27 cellular contexts compared by ENCODE assay signal in genomic region chr20:34923414-34923813, GRCh38. TPM values are rescaled to one million over a fixed set of nuclear protein-coding genes. Genes with fewer than 3 reads are reported as not detected.
A peak's percentile ranks its signal among the peaks of the same experiment; 100 is the strongest.
DNase-seq lines count a peak whose midpoint lies in the region; ATAC-seq and TF ChIP-seq lines count a peak whose summit lies in the region.
"Had no signal": no experiment of that assay in that cellular context is flagged by ENCODE, and none has a peak within 500 bp of the region (broad histone marks: within the 10 kb centered on the region; RNA-seq: fewer than 3 reads in every experiment).

No MANE protein-coding gene starts in this region.

- peak overlapping the region; percentile 41 for H3K27ac ChIP-seq in ACC112 (ENCODE audit: low read depth, low read length)
- H3K27ac ChIP-seq in PC-9 = peak overlapping the region; percentile 89
- peak overlapping the region; percentile 47 for H3K27ac ChIP-seq in fibroblast of lung (ENCODE audit: insufficient read depth, low read length)
- peak overlapping the region; percentile 65 for H3K27ac ChIP-seq in smooth muscle cell (ENCODE audit: low read depth)
- H3K27ac ChIP-seq: KMS-11, SK-N-MC had no signal

- H3K4me3 ChIP-seq in ACC112 (ENCODE audit: low read depth, low read length) (no peak overlapping the region), PC-9 (peak overlapping the region; percentile 19; the same call in 1 of the 2 replicates), fibroblast of lung (replicated peaks in 1 of 4; ENCODE audit: control extremely low read depth in 1 of 4, insufficient read depth in 1 of 4, low read depth in 3 of 4, low read length in 4 of 4) (no peak overlapping the region), smooth muscle cell (no peak overlapping the region)
- H3K4me3 ChIP-seq: SK-N-MC, skin epidermis had no signal

- H2AFZ ChIP-seq in ACC112 (ENCODE audit: low read length, unreplicated experiment) (no peak overlapping the region), PC-9 (no peak overlapping the region), fibroblast of lung (ENCODE audit: low read length) (no peak overlapping the region), smooth muscle cell (ENCODE audit: low read depth) (no peak overlapping the region)

- H3K9me3 ChIP-seq in PC-9 (ENCODE audit: insufficient read depth, low read depth) (0 out of 2 replicates have a peak, but pooled peaks cover 4% of the 10 kb centered on the region), fibroblast of lung (ENCODE audit: control insufficient read depth, insufficient read depth, low read depth, low read length) (no peaks in the 10 kb centered on the region), smooth muscle cell (replicated peaks; ENCODE audit: low read depth) (no peaks in the 10 kb centered on the region)
- H3K9me3 ChIP-seq: Caco-2 had no signal

- CTCF ChIA-PET in PC-9 (lab: Charles Lee) (no interaction called here), WTC11 (lab: Charles Lee) (no interaction called here)

- no peaks in the 10 kb centered on the region for H3K27me3 ChIP-seq in ACC112 (ENCODE audit: insufficient read depth, low read length)
- no peaks in the 10 kb centered on the region for H3K27me3 ChIP-seq in PC-9 (ENCODE audit: insufficient read depth, low read depth)
- no peaks in the 10 kb centered on the region for H3K27me3 ChIP-seq in fibroblast of lung (ENCODE audit: control insufficient read depth, insufficient read depth, low read length)
- no peaks in the 10 kb centered on the region for H3K27me3 ChIP-seq in smooth muscle cell (ENCODE audit: low read depth)

- intact Hi-C loops in PC-9 (cut with micrococcal nuclease; ENCODE audit: unreplicated experiment) = loop anchor here (2.0 kb wide), 1 partner anchor 17 kb away; no protein-coding TSS in a partner anchor

- H3F3A ChIP-seq in PC-9 (ENCODE audit: insufficient read depth, low read depth) (peaks cover 69% of the 10 kb centered on the region), smooth muscle cell (ENCODE audit: low read depth) (no peaks in the 10 kb centered on the region)

- H3K27me3 Mint-ChIP-seq in WTC11 (ENCODE audit: low read depth) = no peaks in the 10 kb centered on the region
- H3K27me3 Mint-ChIP-seq in T-helper 2 cell treated with Interferon-gamma antibody and Interleukin-4, amounts not matched to agents 5 μg/mL and 100 μg/mL, for 36 hours (ENCODE audit: low read depth) = no peaks in the 10 kb centered on the region
- H3K27me3 Mint-ChIP-seq: activated naive CD8-positive, alpha-beta T cell treated with anti-CD3 and anti-CD28 coated beads for 36 hours; progenitor cell of endocrine pancreas had no signal

- H3K4me1 ChIP-seq in ACC112 (ENCODE audit: control insufficient read depth, insufficient read depth, low read length, unreplicated experiment) = peaks cover 25% of the 10 kb centered on the region
- peaks cover 76% of the 10 kb centered on the region for H3K4me1 ChIP-seq in PC-9 (replicated peaks; ENCODE audit: insufficient read depth)
- peaks cover 14% of the 10 kb centered on the region for H3K4me1 ChIP-seq in fibroblast of lung (ENCODE audit: control insufficient read depth, extremely low read depth, insufficient read depth, low read length)
- H3K4me1 ChIP-seq in smooth muscle cell (ENCODE audit: low read depth) = no peaks in the 10 kb centered on the region
- H3K4me1 ChIP-seq: Caco-2 had no signal

- no peak overlapping the region for H3K9ac ChIP-seq in fibroblast of lung (ENCODE audit: insufficient read depth, low read length)
- no peak overlapping the region for H3K9ac ChIP-seq in smooth muscle cell (ENCODE audit: low read depth)
- H3K9ac ChIP-seq: KMS-11 had no signal

- no TSS peak for BruUV-seq in PC-9 (replicated peaks; lab: Mats Ljungman, UMichigan)

- H3K79me2 ChIP-seq in ACC112 (ENCODE audit: control insufficient read depth, insufficient read depth, low read length, unreplicated experiment) = no peaks in the 10 kb centered on the region
- 0 out of 2 replicates have a peak, but pooled peaks cover 4% of the 10 kb centered on the region for H3K79me2 ChIP-seq in PC-9 (ENCODE audit: low read depth)
- H3K79me2 ChIP-seq in fibroblast of lung (ENCODE audit: control insufficient read depth, insufficient read depth, low read length) = no peaks in the 10 kb centered on the region
- no peaks in the 10 kb centered on the region for H3K79me2 ChIP-seq in smooth muscle cell (ENCODE audit: low read depth)

- TF ChIP-seq CTCF in PC-9 (conservative IDR thresholded peaks at IDR 0.05) = no peak
- no peak for TF ChIP-seq CTCF in fibroblast of lung (conservative IDR thresholded peaks at IDR 0.05 in 1 of 2, IDR thresholded peaks at IDR 0.05 in 1 of 2; ENCODE audit: low read depth in 1 of 2, low read length in 2 of 2)
- TF ChIP-seq CTCF in smooth muscle cell (IDR thresholded peaks at IDR 0.05; ENCODE audit: borderline replicate concordance, insufficient read depth, poor library complexity, severe bottlenecking) = no peak
- no peak for TF ChIP-seq CTCF in WTC11 (IDR thresholded peaks at IDR 0.05)

- no peak overlapping the region for H3K4me3 Mint-ChIP-seq in WTC11
- no peak overlapping the region for H3K4me3 Mint-ChIP-seq in T-helper 2 cell treated with Interferon-gamma antibody and Interleukin-4, amounts not matched to agents 5 μg/mL and 100 μg/mL, for 36 hours
- H3K4me3 Mint-ChIP-seq: activated naive CD8-positive, alpha-beta T cell treated with anti-CD3 and anti-CD28 coated beads for 36 hours; T-helper 1 cell treated with Interleukin-12 subunit alpha and Interleukin-12 subunit beta and Interleukin-4 antibody, amounts not matched to agents 30 μg/mL and 1 μg/mL, for 36 hours had no signal

- no peaks in the 10 kb centered on the region for H4K20me1 ChIP-seq in PC-9 (ENCODE audit: insufficient read depth)
- no peaks in the 10 kb centered on the region for H4K20me1 ChIP-seq in fibroblast of lung (ENCODE audit: control insufficient read depth, extremely low read depth, insufficient read depth, low read length)
- H4K20me1 ChIP-seq in smooth muscle cell (ENCODE audit: low read depth) = no peaks in the 10 kb centered on the region

- H3K36me3 ChIP-seq in ACC112 (ENCODE audit: insufficient read depth, low read length) (peaks cover 23% of the 10 kb centered on the region; the same call in 1 of the 2 replicates), PC-9 (ENCODE audit: low read depth) (peaks cover 83% of the 10 kb centered on the region), fibroblast of lung (ENCODE audit: control insufficient read depth, insufficient read depth, low read length) (peaks cover 18% of the 10 kb centered on the region), smooth muscle cell (ENCODE audit: low read depth) (no peaks in the 10 kb centered on the region)

- ATAC-seq in WTC11 = no peak
- no peak for ATAC-seq in GM19452 (IDR thresholded peaks at IDR 0.05; ENCODE audit: unreplicated experiment)
- no peak for ATAC-seq in HG02885 (IDR thresholded peaks at IDR 0.05; ENCODE audit: poor library complexity, unreplicated experiment)

- WGBS in smooth muscle cell (ENCODE audit: low lambda C conversion rate) = 96% methylated on average over 2 of the region's 2 CpGs

- H3K4me1 Mint-ChIP-seq in WTC11 = no peaks in the 10 kb centered on the region
- peaks cover 23% of the 10 kb centered on the region for H3K4me1 Mint-ChIP-seq in T-helper 2 cell treated with Interferon-gamma antibody and Interleukin-4, amounts not matched to agents 5 μg/mL and 100 μg/mL, for 36 hours (ENCODE audit: low read depth)

- no peak overlapping the region for H3K27ac Mint-ChIP-seq in WTC11
- no peak overlapping the region for H3K27ac Mint-ChIP-seq in T-helper 2 cell treated with Interferon-gamma antibody and Interleukin-4, amounts not matched to agents 5 μg/mL and 100 μg/mL, for 36 hours
- H3K27ac Mint-ChIP-seq: activated naive CD8-positive, alpha-beta T cell treated with anti-CD3 and anti-CD28 coated beads for 36 hours; progenitor cell of endocrine pancreas; T-helper 1 cell treated with Interleukin-12 subunit alpha and Interleukin-12 subunit beta and Interleukin-4 antibody, amounts not matched to agents 30 μg/mL and 1 μg/mL, for 36 hours had no signal

- no peaks in the 10 kb centered on the region for H3K9me3 Mint-ChIP-seq in WTC11
- no peaks in the 10 kb centered on the region for H3K9me3 Mint-ChIP-seq in T-helper 2 cell treated with Interferon-gamma antibody and Interleukin-4, amounts not matched to agents 5 μg/mL and 100 μg/mL, for 36 hours
- H3K9me3 Mint-ChIP-seq: activated naive CD8-positive, alpha-beta T cell treated with anti-CD3 and anti-CD28 coated beads for 36 hours had no signal

- H3K36me3 Mint-ChIP-seq in WTC11 = peaks cover 31% of the 10 kb centered on the region
- H3K36me3 Mint-ChIP-seq in T-helper 2 cell treated with Interferon-gamma antibody and Interleukin-4, amounts not matched to agents 5 μg/mL and 100 μg/mL, for 36 hours (ENCODE audit: low read depth) = peaks cover 29% of the 10 kb centered on the region

- no peak for DNase-seq in PC-9
- DNase-seq in fibroblast of lung (ENCODE audit: low read depth in 2 of 2) = no peak
- no peak for DNase-seq in smooth muscle cell (lab: John Stamatoyannopoulos, UW; ENCODE audit: unreplicated experiment)
- no peak for DNase-seq in WTC11 (ENCODE audit: low spot score)
- no peak for DNase-seq in T-helper 2 cell treated with Interferon-gamma antibody and Interleukin-4, amounts not matched to agents 5 μg/mL and 100 μg/mL, for 36 hours (ENCODE audit: low spot score)
- DNase-seq: activated CD4-positive, CD25-positive, alpha-beta regulatory T cell treated with anti-CD3 and anti-CD28 coated beads, Interleukin-2, amount 50 U/mL, for 72 hours; activated effector memory CD4-positive, alpha-beta T cell treated with anti-CD3 and anti-CD28 coated beads, Interleukin-2, amount 50 U/mL, for 16 hours; activated naive CD8-positive, alpha-beta T cell treated with anti-CD3 and anti-CD28 coated beads for 36 hours; activated T-cell treated with anti-CD3 and anti-CD28 coated beads for 4 hours; cerebellar nuclear complex; GDM1; head of caudate nucleus; NCI-H1417; NCI-H2029 treated with DMSO at 0.1 percent for 48 hours; NCI-H2227 treated with DMSO at 0.1 percent for 48 hours; stimulated activated CD4-positive, alpha-beta T cell treated with anti-CD3 and anti-CD28 coated beads, Interleukin-1b, Interleukin-23, amount 100 ng/mL, for 48 hours; stimulated activated CD8-positive, alpha-beta memory T cell treated with anti-CD3 and anti-CD28 coated beads, Interleukin-4, amount 100 ng/mL, for 48 hours had no signal

- no peaks in the 10 kb centered on the region for H3K9me2 ChIP-seq in PC-9 (ENCODE audit: insufficient read depth)

- POLR2A ChIA-PET in PC-9 (lab: Charles Lee; ENCODE audit: unreplicated experiment) (interaction anchor here (1.0 kb wide), 1 partner anchor 16 kb away, joined by 3 read pairs; no protein-coding TSS in a partner anchor), WTC11 (lab: Charles Lee) (no interaction called here)

- H3K4me2 ChIP-seq in PC-9 (peak overlapping the region; percentile 64), fibroblast of lung (ENCODE audit: extremely low read depth, insufficient read depth, low read length) (no peak overlapping the region), smooth muscle cell (no peak overlapping the region)
- H3K4me2 ChIP-seq: KMS-11 had no signal

RNA-seq across cellular contexts. Expression of gene GSS, which starts 32.2 kb away (rescaled TPM):
- total RNA-seq in PC-9 (2021) (131 and 138 TPM in 2 replicates), fibroblast of lung (39.0 and 71.3 TPM in 2 replicates), smooth muscle cell (48.4 and 57.8 TPM in 2 replicates), WTC11 (2021) (40.7 to 47.3 TPM (median 46.7 TPM) in 3 replicates)
- polyA plus RNA-seq in fibroblast of lung (55.3 and 68.8 TPM in 2 replicates), smooth muscle cell (65.3 and 71.6 TPM in 2 replicates)
- polyA plus RNA-seq in fibroblast of lung (2012) = 51.2 and 69.6 TPM in 2 replicates
- 67.0 and 80.5 TPM in 2 replicates for polyA minus RNA-seq in fibroblast of lung (ENCODE audit: low replicate concordance)

RNA-seq across cellular contexts. Expression of gene MYH7B, which starts 32.3 kb away (rescaled TPM):
- 1.0 and 2.3 TPM in 2 replicates for total RNA-seq in PC-9 (2021)
- 0.26 and 0.33 TPM in 2 replicates for total RNA-seq in fibroblast of lung
- polyA plus RNA-seq in fibroblast of lung = 0.01 and 0.03 TPM in 2 replicates
- polyA plus RNA-seq in fibroblast of lung (2012) = 0.06 and 0.10 TPM in 2 replicates
- not detected in 2 replicates for polyA minus RNA-seq in fibroblast of lung (ENCODE audit: low replicate concordance)
- total RNA-seq in smooth muscle cell = not detected in 2 replicates
- polyA plus RNA-seq in smooth muscle cell = 0.67 and 0.70 TPM in 2 replicates
- total RNA-seq in WTC11 (2021) = 0.66 to 1.0 TPM (median 0.98 TPM) in 3 replicates
- total RNA-seq: endothelial cell of umbilical vein had no signal

RNA-seq across cellular contexts. Expression of gene ACSS2, which starts 47.0 kb away (rescaled TPM):
- total RNA-seq in PC-9 (2021) (81.1 and 108 TPM in 2 replicates), fibroblast of lung (50.1 and 129 TPM in 2 replicates), smooth muscle cell (33.9 and 35.1 TPM in 2 replicates), WTC11 (2021) (28.9 to 35.9 TPM (median 29.0 TPM) in 3 replicates)
- polyA plus RNA-seq in fibroblast of lung (52.1 and 59.4 TPM in 2 replicates), smooth muscle cell (27.1 and 37.7 TPM in 2 replicates)
- polyA plus RNA-seq in fibroblast of lung (2012) = 43.6 and 54.6 TPM in 2 replicates
- polyA minus RNA-seq in fibroblast of lung (ENCODE audit: low replicate concordance) = 259 and 291 TPM in 2 replicates

RNA-seq across cellular contexts. Expression of gene GGT7, which starts 50.8 kb away (rescaled TPM):
- total RNA-seq in PC-9 (2021) = 6.5 and 9.4 TPM in 2 replicates
- total RNA-seq in fibroblast of lung = 9.5 and 15.2 TPM in 2 replicates
- 8.2 and 10.3 TPM in 2 replicates for polyA plus RNA-seq in fibroblast of lung
- polyA plus RNA-seq in fibroblast of lung (2012) = 15.1 and 19.5 TPM in 2 replicates
- 15.0 and 17.3 TPM in 2 replicates for polyA minus RNA-seq in fibroblast of lung (ENCODE audit: low replicate concordance)
- total RNA-seq in smooth muscle cell = 2.8 and 4.0 TPM in 2 replicates
- 15.2 and 19.0 TPM in 2 replicates for polyA plus RNA-seq in smooth muscle cell
- 27.7 to 34.5 TPM (median 33.3 TPM) in 3 replicates for total RNA-seq in WTC11 (2021)
